Comparison of ENCODE assay signal across 5 cellular contexts in genomic region chr2:192111540-192111939, GRCh38.
DNase-seq lines count a peak whose midpoint lies in the region; ATAC-seq and TF ChIP-seq lines count a peak whose summit lies in the region.
"Not testable (repeated sequence)": the region's sequence is repeated elsewhere in the genome, so short reads cannot be mapped to it uniquely, and the experiment has no call there.

No MANE protein-coding gene starts in this region.

- H4K20me1 ChIP-seq in GM23338 (replicated peaks; ENCODE audit: insufficient read depth): not testable (repeated sequence)

- H3K4me1 ChIP-seq in GM23338 (ENCODE audit: insufficient read depth); HUES48 (ENCODE audit: control insufficient read depth, insufficient read depth, low read length); endodermal cell (ENCODE audit: control insufficient read depth, insufficient read depth, low read length): not testable (repeated sequence)

- CTCF ChIA-PET in WTC11 (lab: Charles Lee): not testable (repeated sequence)

- not testable (repeated sequence) for H3K4me1 Mint-ChIP-seq in GM23338, endodermal cell
- H3K4me1 Mint-ChIP-seq in WTC11: peaks cover 13% of the 10 kb centered on the region

- not testable (repeated sequence) for H3K27me3 ChIP-seq in GM23338 (ENCODE audit: insufficient read depth); HUES48 (ENCODE audit: control insufficient read depth, insufficient read depth, low read length); endodermal cell (ENCODE audit: control insufficient read depth, insufficient read depth, low read length, poor library complexity, severe bottlenecking)

- not testable (repeated sequence) for H3K9me2 ChIP-seq in GM23338 (ENCODE audit: insufficient read depth)

- H3K4me2 ChIP-seq in GM23338: not testable (repeated sequence)

- DNase-seq in GM23338 (ENCODE audit: low spot score) (peak; percentile 27), endodermal cell (peak; percentile 44), iPS DF 19.7 (ENCODE audit: low read depth, low spot score) (peak; percentile 15)
- DNase-seq in WTC11 (ENCODE audit: low spot score): not testable (repeated sequence)

- H3K27me3 Mint-ChIP-seq in GM23338 (ENCODE audit: insufficient read depth, low read depth, poor library complexity); WTC11 (ENCODE audit: low read depth); endodermal cell (ENCODE audit: insufficient read depth): not testable (repeated sequence)

- H3K79me2 ChIP-seq in GM23338 (replicated peaks; ENCODE audit: insufficient read depth): not testable (repeated sequence)

- peak; percentile 63 for ATAC-seq in GM23338
- peak; percentile 86 for ATAC-seq in WTC11

- TF ChIP-seq CTCF in GM23338 (conservative IDR thresholded peaks at IDR 0.05; ENCODE audit: low read depth in 2 of 2); WTC11 (IDR thresholded peaks at IDR 0.05); endodermal cell (conservative IDR thresholded peaks at IDR 0.05): not testable (repeated sequence)

- H3K9me3 Mint-ChIP-seq in GM23338 (peaks cover 27% of the 10 kb centered on the region), WTC11 (peaks cover 40% of the 10 kb centered on the region), endodermal cell (peaks cover 16% of the 10 kb centered on the region)

- not testable (repeated sequence) for H3K9me3 ChIP-seq in HUES48 (ENCODE audit: control insufficient read depth, insufficient read depth, low read length); endodermal cell (ENCODE audit: control insufficient read depth, low read length)

- not testable (repeated sequence) for H3F3A ChIP-seq in GM23338 (replicated peaks; ENCODE audit: low read depth)

- H3K27ac Mint-ChIP-seq in GM23338, endodermal cell: not testable (repeated sequence)
- peak overlapping the region; percentile 44 for H3K27ac Mint-ChIP-seq in WTC11

- WGBS in endodermal cell (ENCODE audit: insufficient coverage in 1 of 2, insufficient read length in 1 of 2), 2 experiments: 63 to 83% methylated on average over 2 of the region's 2 CpGs

- not testable (repeated sequence) for H3K36me3 ChIP-seq in GM23338 (ENCODE audit: insufficient read depth); HUES48 (ENCODE audit: control insufficient read depth, insufficient read depth, low read length); endodermal cell (ENCODE audit: control insufficient read depth, insufficient read depth, low read length)

- H2AFZ ChIP-seq in GM23338: not testable (repeated sequence)

- H3K27ac ChIP-seq in GM23338 (ENCODE audit: low read depth): peak overlapping the region; percentile 84; the same call in 1 of the 2 replicates
- peak overlapping the region; percentile 12 for H3K27ac ChIP-seq in HUES48 (ENCODE audit: low read depth, low read length)
- not testable (repeated sequence) for H3K27ac ChIP-seq in endodermal cell (ENCODE audit: low read depth, low read length)

- not testable (repeated sequence) for H3K9ac ChIP-seq in HUES48 (ENCODE audit: low read depth, low read length); endodermal cell (ENCODE audit: extremely low read depth, low read length, poor library complexity, severe bottlenecking)

- not testable (repeated sequence) for H3K4me3 ChIP-seq in GM23338; HUES48 (ENCODE audit: low read depth, low read length); endodermal cell (ENCODE audit: low read length)

- not testable (repeated sequence) for H3K4me3 Mint-ChIP-seq in GM23338, WTC11, endodermal cell

- POLR2A ChIA-PET in WTC11 (lab: Charles Lee): not testable (repeated sequence)

- H3K36me3 Mint-ChIP-seq in GM23338 (ENCODE audit: low read depth): peaks cover 24% of the 10 kb centered on the region
- H3K36me3 Mint-ChIP-seq in WTC11: peaks cover 22% of the 10 kb centered on the region
- not testable (repeated sequence) for H3K36me3 Mint-ChIP-seq in endodermal cell (ENCODE audit: low read depth)

TF ChIP-seq in WTC11, 78 proteins besides CTCF, POLR2A, EP300 and RAD21:
- TF ChIP-seq ZNF423 (CRISPR knock-in tag; IDR thresholded peaks at IDR 0.05) (peak; percentile 44; the same call in 1 of the 2 replicates), TEAD1 (CRISPR knock-in tag; IDR thresholded peaks at IDR 0.05) (0 out of 2 replicates have a peak, but pooled peaks have one; percentile 23)
